Comparison of ENCODE assay signal across 16 cellular contexts in the genomic region with DNA sequence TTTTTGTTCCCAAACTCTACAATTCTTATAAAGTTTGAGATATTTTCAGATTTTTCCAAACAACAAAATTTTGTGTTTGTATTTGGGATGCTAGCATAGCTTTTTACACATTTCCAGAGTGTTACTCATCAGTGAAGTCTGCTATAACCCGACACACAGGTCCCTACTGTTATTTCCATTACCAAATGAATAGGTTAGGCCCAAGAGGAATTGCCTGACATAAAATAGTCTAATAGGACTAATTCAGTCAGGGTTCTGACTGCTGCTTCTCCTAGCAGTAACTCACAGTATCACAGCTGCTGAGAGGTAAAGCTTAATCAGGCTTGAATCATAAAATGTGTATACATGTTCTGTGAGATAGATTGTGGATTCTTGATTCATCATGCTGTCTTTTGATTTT. TPM values are rescaled to one million over a fixed set of nuclear protein-coding genes. Genes with fewer than 3 reads are reported as not detected.
DNase-seq lines count a peak whose midpoint lies in the region; ATAC-seq, FAIRE-seq and TF ChIP-seq lines count a peak whose summit lies in the region.
"Had no signal": no experiment of that assay in that cellular context is flagged by ENCODE, and none has a peak within 500 bp of the region (broad histone marks: within the 10 kb centered on the region; RNA-seq: fewer than 3 reads in every experiment).

No MANE protein-coding gene starts in this region.

- peaks cover 0 to 3% (median under 1%) of the 10 kb centered on the region in 4 experiments; a peak in 3 of 8 replicates for H3K36me3 ChIP-seq in H1 (ENCODE audit: control insufficient read depth in 2 of 4, insufficient read depth in 4 of 4, low read length in 3 of 4)

- H3K23ac ChIP-seq in H1 (ENCODE audit: insufficient read length) (no peak overlapping the region), H9 (ENCODE audit: insufficient read length, low read depth, low read length) (no peak overlapping the region)

- no peak overlapping the region for H3K4me3 ChIP-seq in H1 (ENCODE audit: extremely low read depth in 1 of 4, insufficient read depth in 2 of 4, low read depth in 3 of 4, low read length in 4 of 4)
- H3K4me3 ChIP-seq: BLaER1 had no signal

- no peak overlapping the region for H3K18ac ChIP-seq in H1 (ENCODE audit: extremely low read depth, low read length)
- H3K18ac ChIP-seq in H9 (ENCODE audit: insufficient read length, low read depth, low read length): no peak overlapping the region

- TF ChIP-seq CTCF in H1 (IDR thresholded peaks at IDR 0.05; ENCODE audit: control extremely low read depth in 1 of 3, insufficient read depth in 1 of 3, low read depth in 1 of 3, low read length in 3 of 3) (no peak), H9 (conservative IDR thresholded peaks at IDR 0.05) (no peak)

- no peak overlapping the region for H3T11ph ChIP-seq in H9 (ENCODE audit: low read length)

- H3K4me3 Mint-ChIP-seq in activated CD4-positive, alpha-beta T cell treated with anti-CD3 and anti-CD28 coated beads for 36 hours: no peak overlapping the region
- no peak overlapping the region for H3K4me3 Mint-ChIP-seq in activated naive CD8-positive, alpha-beta T cell treated with anti-CD3 and anti-CD28 coated beads, Interleukin-2, amount 50 U/mL, for 24 hours
- H3K4me3 Mint-ChIP-seq in H9: no peak overlapping the region
- H3K4me3 Mint-ChIP-seq: CD8-positive, alpha-beta memory T cell had no signal

- no peak for TF ChIP-seq POLR2A in H1 (IDR thresholded peaks at IDR 0.05; ENCODE audit: control extremely low read depth in 1 of 2, low read depth in 2 of 2, low read length in 2 of 2)

- H2BK12ac ChIP-seq in H1 (ENCODE audit: low read depth, low read length) (no peak overlapping the region), H9 (ENCODE audit: insufficient read length, low read depth, low read length) (no peak overlapping the region)

- intact Hi-C loops in activated CD4-positive, alpha-beta T cell treated with anti-CD3 and anti-CD28 coated beads for 36 hours (cut with DNase I, micrococcal nuclease): no loop called here

- CTCF ChIA-PET in activated CD4-positive, alpha-beta T cell treated with anti-CD3 and anti-CD28 coated beads for 36 hours (lab: Charles Lee): interaction anchor here (0.5 to 1.7 kb wide), 4 partner anchors 9 to 167 kb away, joined by 3 to 10 read pairs (median 4); no protein-coding TSS in a partner anchor
- CTCF ChIA-PET in H1 (lab: Charles Lee; ENCODE audit: partially characterized antibody): interaction anchor here (1.7 to 2.3 kb wide), 2 partner anchors 9 to 18 kb away, joined by 10 to 18 read pairs; no protein-coding TSS in a partner anchor

- H3K79me2 ChIP-seq in H1 (ENCODE audit: control insufficient read depth in 1 of 2, insufficient read depth in 2 of 2, low read length in 2 of 2) (no peaks in the 10 kb centered on the region), H9 (ENCODE audit: insufficient read depth, low read length) (no peaks in the 10 kb centered on the region)

- 26% methylated on average over 1 of the region's 1 CpG; no CpG with 5 or more reads in 1 of the 2 experiments for WGBS in H1 (ENCODE audit: extremely low coverage in 1 of 2, insufficient coverage in 1 of 2, insufficient read length in 1 of 2, insufficient replicate concordance in 2 of 2, low coverage in 1 of 2, low lambda C conversion rate in 2 of 2, missing lambda C conversion rate in 1 of 2), 2 experiments
- WGBS in H9 (ENCODE audit: extremely low coverage, insufficient read length, low lambda C conversion rate): no CpG with 5 or more reads among the region's 1 CpG

- H2BK15ac ChIP-seq in H1 (ENCODE audit: low read length) (no peak overlapping the region), H9 (ENCODE audit: low read depth, low read length) (no peak overlapping the region)

- no peaks in the 10 kb centered on the region for H3K9me3 Mint-ChIP-seq in activated CD4-positive, alpha-beta T cell treated with anti-CD3 and anti-CD28 coated beads for 36 hours (ENCODE audit: low read depth)
- H3K9me3 Mint-ChIP-seq in activated naive CD8-positive, alpha-beta T cell treated with anti-CD3 and anti-CD28 coated beads, Interleukin-2, amount 50 U/mL, for 24 hours: no peaks in the 10 kb centered on the region
- no peaks in the 10 kb centered on the region for H3K9me3 Mint-ChIP-seq in H9
- H3K9me3 Mint-ChIP-seq: CD8-positive, alpha-beta memory T cell had no signal

- H3K27ac Mint-ChIP-seq in activated CD4-positive, alpha-beta T cell treated with anti-CD3 and anti-CD28 coated beads for 36 hours: no peak overlapping the region
- H3K27ac Mint-ChIP-seq in activated naive CD8-positive, alpha-beta T cell treated with anti-CD3 and anti-CD28 coated beads, Interleukin-2, amount 50 U/mL, for 24 hours: no peak overlapping the region
- no peak overlapping the region for H3K27ac Mint-ChIP-seq in H9

- H3K9me3 ChIP-seq in H1 (ENCODE audit: insufficient read depth in 2 of 2, low read depth in 1 of 2, low read length in 1 of 2) (no peaks in the 10 kb centered on the region), H9 (ENCODE audit: control insufficient read depth, low read depth, low read length) (no peaks in the 10 kb centered on the region)
- H3K9me3 ChIP-seq: BLaER1, Caco-2 had no signal

- no peaks in the 10 kb centered on the region for H3K23me2 ChIP-seq in H1 (ENCODE audit: low read depth, low read length)
- H3K23me2 ChIP-seq in H9 (ENCODE audit: insufficient read length, low read depth, low read length, poor library complexity, severe bottlenecking): no peaks in the 10 kb centered on the region

- H3K4me1 Mint-ChIP-seq in activated CD4-positive, alpha-beta T cell treated with anti-CD3 and anti-CD28 coated beads for 36 hours: peaks cover 16% of the 10 kb centered on the region
- peaks cover 6% of the 10 kb centered on the region for H3K4me1 Mint-ChIP-seq in activated naive CD8-positive, alpha-beta T cell treated with anti-CD3 and anti-CD28 coated beads, Interleukin-2, amount 50 U/mL, for 24 hours
- peaks cover 30 to 42% of the 10 kb centered on the region in 2 experiments for H3K4me1 Mint-ChIP-seq in H9

- no peak overlapping the region for H2AFZ ChIP-seq in H1 (ENCODE audit: low read length)
- H2AFZ ChIP-seq in H9 (ENCODE audit: low read length): no peak overlapping the region

- no peak overlapping the region for H2BK120ac ChIP-seq in H1 (replicated peaks; ENCODE audit: low read depth, low read length)
- H2BK120ac ChIP-seq in H9 (ENCODE audit: low read depth, low read length, poor library complexity, severe bottlenecking): no peak overlapping the region

- H3K27ac ChIP-seq in H1 (ENCODE audit: low read depth, low read length) (no peak overlapping the region), H9 (ENCODE audit: insufficient read length, low read depth, low read length) (no peak overlapping the region)
- H3K27ac ChIP-seq: BLaER1, HL-60 had no signal

- TF ChIP-seq EP300 in H1 (IDR thresholded peaks at IDR 0.05; ENCODE audit: borderline replicate concordance in 1 of 2, low read depth in 2 of 2, low read length in 2 of 2): no peak

- TF ChIP-seq RAD21 in H1 (IDR thresholded peaks at IDR 0.05 in 1 of 2, conservative IDR thresholded peaks at IDR 0.05 in 1 of 2; ENCODE audit: low read depth in 2 of 2, low read length in 2 of 2): no peak

- H3K4me2 ChIP-seq in H1 (ENCODE audit: insufficient read depth in 1 of 2, low read depth in 2 of 2, low read length in 2 of 2): peak overlapping the region; percentile 2 to 30; a peak in 1 of 4 replicates
- H3K4me2 ChIP-seq in H9 (ENCODE audit: insufficient read depth, insufficient read length, low read length): no peak overlapping the region
- H3K4me2 ChIP-seq: BLaER1 had no signal

- H3K36me3 Mint-ChIP-seq in activated CD4-positive, alpha-beta T cell treated with anti-CD3 and anti-CD28 coated beads for 36 hours (ENCODE audit: low read depth): peaks cover 8% of the 10 kb centered on the region
- H3K36me3 Mint-ChIP-seq in activated naive CD8-positive, alpha-beta T cell treated with anti-CD3 and anti-CD28 coated beads, Interleukin-2, amount 50 U/mL, for 24 hours (ENCODE audit: low read depth): peaks cover 2% of the 10 kb centered on the region
- H3K36me3 Mint-ChIP-seq in H9 (ENCODE audit: insufficient read depth in 1 of 3, low read depth in 3 of 3): peaks cover 0 to 2% (median 0%) of the 10 kb centered on the region in 3 experiments; a peak in 1 of 7 replicates

- H3K9ac ChIP-seq in H1 (replicated peaks in 1 of 4; ENCODE audit: extremely low read depth in 1 of 4, low read depth in 3 of 4, low read length in 3 of 4) (no peak overlapping the region), H9 (ENCODE audit: extremely low read depth, insufficient read length, low read length) (no peak overlapping the region)
- H3K9ac ChIP-seq: BLaER1 had no signal

- ATAC-seq in activated CD4-positive, alpha-beta T cell treated with anti-CD3 and anti-CD28 coated beads for 36 hours: peak; percentile 21
- ATAC-seq in activated naive CD8-positive, alpha-beta T cell treated with anti-CD3 and anti-CD28 coated beads, Interleukin-2, amount 50 U/mL, for 24 hours: no peak

- DNase-seq in activated CD4-positive, alpha-beta T cell treated with anti-CD3 and anti-CD28 coated beads for 36 hours: no peak
- DNase-seq in activated CD4-positive, alpha-beta T cell treated with anti-CD3 and anti-CD28 coated beads, Interleukin-2, amount 50 U/mL, for 48 hours: no peak
- DNase-seq in LHCN-M2 (ENCODE audit: low read depth): peak; percentile 20
- no peak for DNase-seq in H1 (ENCODE audit: low read depth in 1 of 2, low spot score in 2 of 2)
- peak; percentile 35 for DNase-seq in iris pigment epithelial cell (ENCODE audit: low read depth)
- no peak for DNase-seq in putamen (ENCODE audit: low spot score)
- no peak for DNase-seq in activated naive CD8-positive, alpha-beta T cell treated with anti-CD3 and anti-CD28 coated beads, Interleukin-2, amount 50 U/mL, for 24 hours
- DNase-seq in H9: no peak
- DNase-seq: 8988T; AML-193; Caco-2; CD8-positive, alpha-beta memory T cell; DMS53; H7 had no signal

- no peak for FAIRE-seq in H1 (lab: Jason Lieb, UNC)

- H2AK5ac ChIP-seq in H1 (ENCODE audit: low read depth, low read length): no peak overlapping the region
- no peak overlapping the region for H2AK5ac ChIP-seq in H9 (ENCODE audit: insufficient read length, low read length)

- H3K27me3 ChIP-seq in H1 (replicated peaks in 1 of 4; ENCODE audit: control insufficient read depth in 3 of 4, extremely low read depth in 1 of 4, insufficient read depth in 3 of 4, low read length in 3 of 4) (no peaks in the 10 kb centered on the region), H9 (ENCODE audit: insufficient read depth, low read length) (no peaks in the 10 kb centered on the region)
- H3K27me3 ChIP-seq: BLaER1 had no signal

- H3K79me1 ChIP-seq in H1 (ENCODE audit: low read depth, low read length) (no peaks in the 10 kb centered on the region), H9 (ENCODE audit: insufficient read depth, low read depth, low read length, poor library complexity, severe bottlenecking) (no peaks in the 10 kb centered on the region)

- H4K8ac ChIP-seq in H1 (ENCODE audit: extremely low read depth, insufficient read depth, low read length): no peak overlapping the region
- no peak overlapping the region for H4K8ac ChIP-seq in H9 (replicated peaks; ENCODE audit: insufficient read length, low read depth, low read length)

- H4K5ac ChIP-seq in H1 (ENCODE audit: insufficient read length, low read depth, low read length) (no peak overlapping the region), H9 (ENCODE audit: insufficient read length, low read depth, low read length) (no peak overlapping the region)

- H3K14ac ChIP-seq in H1 (ENCODE audit: insufficient read length) (no peak overlapping the region), H9 (ENCODE audit: insufficient read depth, low read length) (no peak overlapping the region)

- H2BK20ac ChIP-seq in H1 (ENCODE audit: low read length) (no peak overlapping the region), H9 (ENCODE audit: low read depth, low read length, poor library complexity, severe bottlenecking) (no peak overlapping the region)

- H4K20me1 ChIP-seq in H1 (replicated peaks in 1 of 2; ENCODE audit: control insufficient read depth in 1 of 2, insufficient read depth in 2 of 2, low read length in 2 of 2) (no peaks in the 10 kb centered on the region), H9 (ENCODE audit: control insufficient read depth, insufficient read depth, insufficient read length) (no peaks in the 10 kb centered on the region)
- H4K20me1 ChIP-seq: BLaER1 had no signal

- H3K56ac ChIP-seq in H1 (replicated peaks; ENCODE audit: insufficient read length, low read depth, low read length) (no peak overlapping the region), H9 (ENCODE audit: insufficient read length, low read depth, low read length) (no peak overlapping the region)

- no peaks in the 10 kb centered on the region for H3K27me3 Mint-ChIP-seq in activated CD4-positive, alpha-beta T cell treated with anti-CD3 and anti-CD28 coated beads for 36 hours
- H3K27me3 Mint-ChIP-seq in activated naive CD8-positive, alpha-beta T cell treated with anti-CD3 and anti-CD28 coated beads, Interleukin-2, amount 50 U/mL, for 24 hours: no peaks in the 10 kb centered on the region
- no peaks in the 10 kb centered on the region for H3K27me3 Mint-ChIP-seq in H9 (ENCODE audit: low read depth)
- H3K27me3 Mint-ChIP-seq: CD8-positive, alpha-beta memory T cell had no signal

- no peak overlapping the region for H3K4ac ChIP-seq in H1 (replicated peaks; ENCODE audit: insufficient read length, low read depth, low read length)
- H3K4ac ChIP-seq in H9 (ENCODE audit: low read depth, low read length): no peak overlapping the region

- no peak overlapping the region for H4K91ac ChIP-seq in H1 (replicated peaks; ENCODE audit: insufficient read length, low read length)
- no peak overlapping the region for H4K91ac ChIP-seq in H9 (ENCODE audit: insufficient read length, low read depth, low read length)

- H2BK5ac ChIP-seq in H1 (ENCODE audit: low read depth, low read length) (no peak overlapping the region), H9 (ENCODE audit: insufficient read length, low read length) (no peak overlapping the region)

- POLR2A ChIA-PET in activated CD4-positive, alpha-beta T cell treated with anti-CD3 and anti-CD28 coated beads for 36 hours (lab: Charles Lee): no interaction called here
- POLR2A ChIA-PET in H1 (lab: Charles Lee; ENCODE audit: partially characterized antibody): interaction anchor here (1.1 kb wide), 1 partner anchor 49 kb away, joined by 3 read pairs; the partner anchor contains the start of gene STRIP2

- peaks cover 0 to 5% (median 1%) of the 10 kb centered on the region in 4 experiments; a peak in 2 of 7 replicates for H3K4me1 ChIP-seq in H1 (replicated peaks in 1 of 4; ENCODE audit: control insufficient read depth in 3 of 4, insufficient read depth in 4 of 4, low read length in 3 of 4)
- H3K4me1 ChIP-seq in H9 (ENCODE audit: insufficient read depth, low read length): no peaks in the 10 kb centered on the region
- H3K4me1 ChIP-seq: BLaER1, Caco-2 had no signal

RNA-seq across cellular contexts. Expression of gene STRIP2, which starts 49.1 kb away (rescaled TPM):
- total RNA-seq in activated CD4-positive, alpha-beta T cell treated with anti-CD3 and anti-CD28 coated beads for 36 hours: 10 to 100 TPM; 41.3 to 51.8 TPM
- total RNA-seq in LHCN-M2 (2014; rRNA removed): 100 and 104 TPM in 2 replicates
- polyA plus RNA-seq in LHCN-M2 (2012): 11.5 TPM
- 7.9 and 8.2 TPM in 2 replicates for total RNA-seq in H1 (2021; fragmentation: NEBNext Ultra II Directional; extraction: Animal tissue kit (Norgen Biotek cat#: 25700))
- 4.5 and 5.3 TPM in 2 replicates for polyA plus RNA-seq in H1 (2011; rRNA removed)
- 6.3 TPM for polyA plus RNA-seq in H1 (2011; cell fraction: cytosol; rRNA removed)
- polyA plus RNA-seq in H1 (2011; cell fraction: nucleus; rRNA removed): 19.9 TPM
- polyA plus RNA-seq in H1 (2012, experiment 1 of 2): 5.7 to 7.7 TPM (median 7.4 TPM) in 4 replicates
- 1.5 TPM for polyA plus RNA-seq in H1 (2012, experiment 2 of 2)
- polyA plus RNA-seq in H1 (2013, experiment 1 of 2): 4.8 TPM
- polyA plus RNA-seq in H1 (2013, experiment 2 of 2): 3.7 TPM
- polyA minus RNA-seq in H1 (2011; rRNA and poly(A)+ RNA removed): 11.9 and 12.1 TPM in 2 replicates
- polyA minus RNA-seq in H1 (2011; cell fraction: cytosol; rRNA and poly(A)+ RNA removed): 5.5 TPM
- 15.2 TPM for polyA minus RNA-seq in H1 (2011; cell fraction: nucleus; rRNA and poly(A)+ RNA removed)
- 8.1 and 9.9 TPM in 2 replicates for total RNA-seq in H9 (2021)
- polyA plus RNA-seq: CD8-positive, alpha-beta memory T cell had no signal

Comparison
In these comparisons a context has a peak if more than half of its experiments do, and no peak if none do; other contexts are left out.
1. DNase-seq: peak in LHCN-M2 (single experiment) and iris pigment epithelial cell (single experiment); none in activated CD4-positive, alpha-beta T cell treated with anti-CD3 and anti-CD28 coated beads for 36 hours (single experiment), activated CD4-positive, alpha-beta T cell treated with anti-CD3 and anti-CD28 coated beads, Interleukin-2, amount 50 U/mL, for 48 hours (0 of 2), H1 (0 of 2), putamen (single experiment), activated naive CD8-positive, alpha-beta T cell treated with anti-CD3 and anti-CD28 coated beads, Interleukin-2, amount 50 U/mL, for 24 hours (single experiment) and H9 (single experiment).